ENCODE assay signal across 9 cellular contexts in genomic region chr14:103361868-103362267, GRCh38. TPM values are rescaled to one million over a fixed set of nuclear protein-coding genes. Genes with fewer than 3 reads are reported as not detected.
DNase-seq lines count a peak whose midpoint lies in the region; ATAC-seq, FAIRE-seq and TF ChIP-seq lines count a peak whose summit lies in the region.
"Had no signal": no experiment of that assay in that cellular context is flagged by ENCODE, and none has a peak within 500 bp of the region (broad histone marks: within the 10 kb centered on the region; RNA-seq: fewer than 3 reads in every experiment).

No MANE protein-coding gene starts in this region.

- H3K9me3 ChIP-seq in HCT116 (ENCODE audit: control insufficient read depth in 1 of 2, insufficient read depth in 1 of 2, low read depth in 1 of 2, low read length in 2 of 2) = peaks cover 11 to 12% of the 10 kb centered on the region in 2 experiments; a peak in 2 of 4 replicates
- H3K9me3 ChIP-seq in esophagus (ENCODE audit: control insufficient read depth in 2 of 2, insufficient read depth in 1 of 2, low read depth in 1 of 2, low read length in 1 of 2) = peaks cover 0 to 2% of the 10 kb centered on the region in 2 donors
- peaks cover 4% of the 10 kb centered on the region; the same call in 1 of the 2 replicates for H3K9me3 ChIP-seq in BE2C

- H3K4me2 ChIP-seq in HCT116 (ENCODE audit: low read length) = peak overlapping the region; percentile 20

- no TSS peak for BruUV-seq in HCT116 (replicated peaks; lab: Mats Ljungman, UMichigan)

- no peaks in the 10 kb centered on the region for H4K20me1 ChIP-seq in HCT116 (ENCODE audit: insufficient read depth)

- TF ChIP-seq RAD21 in HCT116 (IDR thresholded peaks at IDR 0.05; ENCODE audit: low read depth) = no peak

- no peaks in the 10 kb centered on the region for H3K79me2 ChIP-seq in HCT116 (ENCODE audit: insufficient read depth, low read length)

- intact Hi-C loops in HCT116 (cut with micrococcal nuclease) = no loop called here

- H3K4me3 ChIP-seq in HCT116 (replicated peaks in 1 of 2; ENCODE audit: low read depth in 1 of 2, low read length in 2 of 2) = no peak overlapping the region
- H3K4me3 ChIP-seq in esophagus (ENCODE audit: low read depth in 1 of 2, low read length in 2 of 2) = no peak overlapping the region
- H3K4me3 ChIP-seq in skeletal muscle cell (ENCODE audit: low read depth, low read length) = no peak overlapping the region
- H3K4me3 ChIP-seq in BE2C (ENCODE audit: low read depth, low read length) = no peak overlapping the region

- TF ChIP-seq POLR2A in HCT116 (IDR thresholded peaks at IDR 0.05; ENCODE audit: borderline replicate concordance, extremely low read depth, insufficient read depth, insufficient read length) = no peak

- ATAC-seq in HCT116 (peak; percentile 72), HG03039 (IDR thresholded peaks at IDR 0.05; ENCODE audit: unreplicated experiment) (no peak)

- RAD21 ChIA-PET in HCT116 (lab: Charles Lee; ENCODE audit: low non-redundant PET in 1 of 2, low total read pairs in 2 of 2, uncharacterized antibody in 2 of 2, unreplicated experiment in 2 of 2) = no interaction called here

- H3K27me3 ChIP-seq in HCT116 (ENCODE audit: insufficient read depth, low read length) (no peaks in the 10 kb centered on the region), esophagus (ENCODE audit: control insufficient read depth in 1 of 2, insufficient read depth in 2 of 2, low read length in 2 of 2) (no peaks in the 10 kb centered on the region), BE2C (no peaks in the 10 kb centered on the region)

- no peak overlapping the region for H3K27ac ChIP-seq in HCT116 (ENCODE audit: low read depth, low read length)
- peak overlapping the region; percentile 75 to 86 for H3K27ac ChIP-seq in esophagus (ENCODE audit: low read depth in 2 of 2, low read length in 1 of 2)

- CTCF ChIA-PET in HCT116 (lab: Charles Lee) = no interaction called here

- WGBS in esophagus, 2 donors = 41 to 67% methylated on average over 5 of the region's 5 CpGs

- DNase-seq in HCT116 (ENCODE audit: low read depth, low spot score) (peak; percentile 63), RCC 7860 (ENCODE audit: low spot score) (peak; percentile 58), skeletal muscle cell (ENCODE audit: low read depth) (peak; percentile 90), hypothalamus (lab: John Stamatoyannopoulos, UW) (no peak), BE2C (no peak), C1 segment of cervical spinal cord (lab: John Stamatoyannopoulos, UW) (no peak)
- DNase-seq: activated CD4-positive, alpha-beta T cell treated with anti-CD3 and anti-CD28 coated beads for 1 hour had no signal

- peak overlapping the region; percentile 63 for H2AFZ ChIP-seq in HCT116 (ENCODE audit: low read depth, low read length, poor library complexity, severe bottlenecking)

- POLR2A ChIA-PET in HCT116 (lab: Charles Lee) = no interaction called here

- H3K4me1 ChIP-seq in HCT116 (ENCODE audit: control insufficient read depth in 1 of 2, insufficient read depth in 2 of 2, low read length in 2 of 2) (peaks cover 0 to 8% of the 10 kb centered on the region in 2 experiments; a peak in 2 of 4 replicates), esophagus (ENCODE audit: control insufficient read depth in 2 of 2, insufficient read depth in 2 of 2, low read length in 1 of 2) (no peaks in the 10 kb centered on the region), BE2C (no peaks in the 10 kb centered on the region)

- no peaks in the 10 kb centered on the region for H3K9me2 ChIP-seq in HCT116 (ENCODE audit: insufficient read depth)

- no peak for TF ChIP-seq CTCF in HCT116 (IDR thresholded peaks at IDR 0.05 in 2 of 3, conservative IDR thresholded peaks at IDR 0.05 in 1 of 3; ENCODE audit: borderline replicate concordance in 1 of 3, insufficient read depth in 1 of 3, low read depth in 2 of 3, low read length in 2 of 3)
- TF ChIP-seq CTCF in BE2C (IDR thresholded peaks at IDR 0.05; ENCODE audit: low read depth, low read length) = no peak

- H3K36me3 ChIP-seq in HCT116 (ENCODE audit: control insufficient read depth in 1 of 2, insufficient read depth in 2 of 2, low read length in 2 of 2) = no peaks in the 10 kb centered on the region
- H3K36me3 ChIP-seq in esophagus (ENCODE audit: control insufficient read depth in 2 of 2, insufficient read depth in 2 of 2, low read length in 1 of 2) = no peaks in the 10 kb centered on the region
- no peaks in the 10 kb centered on the region for H3K36me3 ChIP-seq in BE2C

- H3K9ac ChIP-seq in HCT116 (ENCODE audit: low read length) = no peak overlapping the region

- peak; percentile 31 for FAIRE-seq in RCC 7860 (lab: Jason Lieb, UNC)

TF ChIP-seq in HCT116, 20 proteins besides CTCF, POLR2A, EP300 and RAD21 (continues in another document):
- TF ChIP-seq REST (IDR thresholded peaks at IDR 0.05; ENCODE audit: low read depth) = no peak
- TF ChIP-seq EGR1 (IDR thresholded peaks at IDR 0.05; ENCODE audit: low read depth) = no peak
- TF ChIP-seq ZBTB33 (IDR thresholded peaks at IDR 0.05; ENCODE audit: extremely low read depth, insufficient replicate concordance, low read length) = no peak
- TF ChIP-seq TCF7L2 (IDR thresholded peaks at IDR 0.05; ENCODE audit: borderline replicate concordance, extremely low read depth, insufficient read depth, insufficient read length) = no peak
- no peak for TF ChIP-seq SRF (IDR thresholded peaks at IDR 0.05; ENCODE audit: low read depth)
- no peak for TF ChIP-seq ELF1 (IDR thresholded peaks at IDR 0.05; ENCODE audit: borderline replicate concordance, low read depth)
- TF ChIP-seq EZH2 (IDR thresholded peaks at IDR 0.05) = no peak
- no peak for TF ChIP-seq ZNF274 (IDR thresholded peaks at IDR 0.05; ENCODE audit: low read depth, low read length)
- peak; percentile 56 for TF ChIP-seq FOSL1 (IDR thresholded peaks at IDR 0.05; ENCODE audit: low read depth)
- TF ChIP-seq ATF3 (IDR thresholded peaks at IDR 0.05) = peak; percentile 72; the same call in 1 of the 2 replicates
- TF ChIP-seq POLR2AphosphoS5 (IDR thresholded peaks at IDR 0.05; ENCODE audit: low read depth, low read length) = no peak
- no peak for TF ChIP-seq ZFX (IDR thresholded peaks at IDR 0.05)
- TF ChIP-seq EZH2phosphoT487 (IDR thresholded peaks at IDR 0.05; ENCODE audit: borderline replicate concordance) = no peak
- peak; percentile 95 for TF ChIP-seq CEBPB (IDR thresholded peaks at IDR 0.05; ENCODE audit: low read depth)
- peak; percentile 58 for TF ChIP-seq JUND (IDR thresholded peaks at IDR 0.05)
- no peak for TF ChIP-seq YY1 (IDR thresholded peaks at IDR 0.05; ENCODE audit: extremely low read depth, insufficient replicate concordance, low read depth, low read length)
- TF ChIP-seq MAX (IDR thresholded peaks at IDR 0.05) = 0 out of 2 replicates have a peak, but pooled peaks have one; percentile 29

RNA-seq across cellular contexts. Expression of gene MARK3, which starts 23.3 kb away (rescaled TPM):
- total RNA-seq in HCT116 (2021; ENCODE audit: unreplicated experiment) = 72.5 TPM
- polyA plus RNA-seq in HCT116 (2012) = 58.5 and 65.3 TPM in 2 replicates
- polyA plus RNA-seq in esophagus = 10 to 100 TPM; 45.5 to 65.4 TPM
- polyA plus RNA-seq in BE2C (2012; ENCODE audit: insufficient read depth, insufficient read length, low read depth) = 139 TPM

RNA-seq across cellular contexts. Expression of gene EIF5, which starts 27.8 kb away (rescaled TPM):
- 238 TPM for total RNA-seq in HCT116 (2021; ENCODE audit: unreplicated experiment)
- 220 and 254 TPM in 2 replicates for polyA plus RNA-seq in HCT116 (2012)
- 100 to 1,000 TPM in 1 of 2 donors, 10 to 100 TPM in 1; 62.6 to 125 TPM for polyA plus RNA-seq in esophagus
- 442 TPM for polyA plus RNA-seq in BE2C (2012; ENCODE audit: insufficient read depth, insufficient read length, low read depth)

Comparison
In these comparisons a context has a peak if more than half of its experiments do, and no peak if none do; other contexts are left out.
1. DNase-seq: peak in HCT116 (single experiment), RCC 7860 (single experiment) and skeletal muscle cell (single experiment); none in hypothalamus (0 of 51), BE2C (single experiment) and C1 segment of cervical spinal cord (0 of 14).